Comparison of ENCODE assay signal across 3 cellular contexts in the genomic region with DNA sequence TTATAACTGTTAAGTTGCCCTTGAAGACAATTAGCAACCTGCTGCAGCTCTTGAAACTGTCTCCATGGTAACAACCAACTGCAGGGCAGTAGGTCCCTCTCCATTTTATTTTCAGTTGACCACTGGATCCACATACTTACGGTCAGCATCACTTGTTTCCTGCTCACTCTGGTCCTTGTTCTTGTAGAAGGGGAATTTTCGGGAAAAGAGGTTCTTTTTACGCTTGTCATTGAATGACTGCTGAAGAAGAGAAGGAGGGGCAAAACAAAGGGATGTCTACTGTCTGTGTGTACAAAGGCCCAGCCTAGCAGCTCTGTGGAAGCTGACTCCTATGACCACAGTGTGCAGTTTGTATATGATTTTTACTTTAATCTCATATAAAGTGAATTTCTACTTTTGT.
TF ChIP-seq lines count a peak whose summit lies in the region.

No MANE protein-coding gene starts in this region.

TF ChIP-seq in HepG2, 621 proteins besides CTCF, POLR2A, EP300 and RAD21:
- TF ChIP-seq, protein P1, sequence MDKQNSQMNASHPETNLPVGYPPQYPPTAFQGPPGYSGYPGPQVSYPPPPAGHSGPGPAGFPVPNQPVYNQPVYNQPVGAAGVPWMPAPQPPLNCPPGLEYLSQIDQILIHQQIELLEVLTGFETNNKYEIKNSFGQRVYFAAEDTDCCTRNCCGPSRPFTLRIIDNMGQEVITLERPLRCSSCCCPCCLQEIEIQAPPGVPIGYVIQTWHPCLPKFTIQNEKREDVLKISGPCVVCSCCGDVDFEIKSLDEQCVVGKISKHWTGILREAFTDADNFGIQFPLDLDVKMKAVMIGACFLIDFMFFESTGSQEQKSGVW (CRISPR knock-in tag; IDR thresholded peaks at IDR 0.05; ENCODE audit: borderline replicate concordance), result no peak
- TF ChIP-seq ZNF292 (CRISPR knock-in tag; IDR thresholded peaks at IDR 0.05; ENCODE audit: borderline replicate concordance, low read depth) (no peak), RBM22 (optimal IDR thresholded peaks at IDR 0.05; ENCODE audit: low read length) (peak; percentile 39), ZGPAT (CRISPR knock-in tag; IDR thresholded peaks at IDR 0.05) (no peak)

TF ChIP-seq in K562, 482 proteins besides CTCF, POLR2A, EP300 and RAD21:
- TF ChIP-seq, protein P2, sequence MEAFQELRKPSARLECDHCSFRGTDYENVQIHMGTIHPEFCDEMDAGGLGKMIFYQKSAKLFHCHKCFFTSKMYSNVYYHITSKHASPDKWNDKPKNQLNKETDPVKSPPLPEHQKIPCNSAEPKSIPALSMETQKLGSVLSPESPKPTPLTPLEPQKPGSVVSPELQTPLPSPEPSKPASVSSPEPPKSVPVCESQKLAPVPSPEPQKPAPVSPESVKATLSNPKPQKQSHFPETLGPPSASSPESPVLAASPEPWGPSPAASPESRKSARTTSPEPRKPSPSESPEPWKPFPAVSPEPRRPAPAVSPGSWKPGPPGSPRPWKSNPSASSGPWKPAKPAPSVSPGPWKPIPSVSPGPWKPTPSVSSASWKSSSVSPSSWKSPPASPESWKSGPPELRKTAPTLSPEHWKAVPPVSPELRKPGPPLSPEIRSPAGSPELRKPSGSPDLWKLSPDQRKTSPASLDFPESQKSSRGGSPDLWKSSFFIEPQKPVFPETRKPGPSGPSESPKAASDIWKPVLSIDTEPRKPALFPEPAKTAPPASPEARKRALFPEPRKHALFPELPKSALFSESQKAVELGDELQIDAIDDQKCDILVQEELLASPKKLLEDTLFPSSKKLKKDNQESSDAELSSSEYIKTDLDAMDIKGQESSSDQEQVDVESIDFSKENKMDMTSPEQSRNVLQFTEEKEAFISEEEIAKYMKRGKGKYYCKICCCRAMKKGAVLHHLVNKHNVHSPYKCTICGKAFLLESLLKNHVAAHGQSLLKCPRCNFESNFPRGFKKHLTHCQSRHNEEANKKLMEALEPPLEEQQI (IDR thresholded peaks at IDR 0.05), result no peak
- no peak for TF ChIP-seq ZNF766 (CRISPR knock-in tag; conservative IDR thresholded peaks at IDR 0.05)
- TF ChIP-seq RFX1 (IDR thresholded peaks at IDR 0.05), result peak; percentile 69

TF ChIP-seq in GM23338, 12 proteins besides CTCF, POLR2A, EP300 and RAD21:
- TF ChIP-seq REST (IDR thresholded peaks at IDR 0.05; ENCODE audit: unreplicated experiment) (no peak), NANOG (IDR thresholded peaks at IDR 0.05; ENCODE audit: borderline replicate concordance) (no peak), EZH2 (IDR thresholded peaks at IDR 0.05; ENCODE audit: low read depth, unreplicated experiment) (no peak), ZNF114 (CRISPR knock-in tag; IDR thresholded peaks at IDR 0.05) (no peak), EZH2phosphoT487 (IDR thresholded peaks at IDR 0.05; ENCODE audit: unreplicated experiment) (no peak)
